ENCODE assay signal across 16 cellular contexts in genomic region chr5:127213231-127213630, GRCh38.
DNase-seq lines count a peak whose midpoint lies in the region; ATAC-seq and TF ChIP-seq lines count a peak whose summit lies in the region.
"Had no signal": no experiment of that assay in that cellular context is flagged by ENCODE, and none has a peak within 500 bp of the region (broad histone marks: within the 10 kb centered on the region; RNA-seq: fewer than 3 reads in every experiment).

No MANE protein-coding gene starts in this region.

- H3K9me2 ChIP-seq in SK-N-SH, result no peaks in the 10 kb centered on the region

- POLR2A ChIA-PET in SK-N-SH (lab: Yijun Ruan, JAX), result no interaction called here

- no peak overlapping the region for H2AFZ ChIP-seq in SK-N-SH (ENCODE audit: low read depth)

- H4K20me1 ChIP-seq in SK-N-SH (ENCODE audit: insufficient read depth), result no peaks in the 10 kb centered on the region
- H4K20me1 ChIP-seq: BLaER1 treated with 17β-estradiol and CSF1 and Interleukin-3, amounts not matched to agents 10 nM and 100 nM had no signal

- no peak for DNase-seq in SK-N-SH
- peak; percentile 9 for DNase-seq in fibroblast of gingiva (ENCODE audit: low read depth)
- DNase-seq in MV-4-11 (lab: John Stamatoyannopoulos, UW), result no peak
- DNase-seq: AML-193; Caco-2; Calu3; CD4-positive, alpha-beta T cell; CD8-positive, alpha-beta T cell; DMS79 treated with DMSO at 0.1 percent for 48 hours; GF-D8 had no signal

- no peak for TF ChIP-seq RAD21 in SK-N-SH (IDR thresholded peaks at IDR 0.05; ENCODE audit: low read length)

- no peaks in the 10 kb centered on the region for H3K27me3 ChIP-seq in SK-N-SH (ENCODE audit: insufficient read depth)
- H3K27me3 ChIP-seq: BLaER1 treated with 17β-estradiol and CSF1 and Interleukin-3, amounts not matched to agents 10 nM and 100 nM had no signal

- H3K27ac ChIP-seq in SK-N-SH (ENCODE audit: low read depth in 2 of 2, low read length in 1 of 2), result no peak overlapping the region
- H3K27ac ChIP-seq: 22Rv1; A549; BLaER1 treated with 17β-estradiol and CSF1 and Interleukin-3, amounts not matched to agents 10 nM and 100 nM; C4-2B had no signal

- CTCF ChIA-PET in SK-N-SH (lab: Yijun Ruan, JAX), result no interaction called here

- no peak overlapping the region for H3K4me2 ChIP-seq in SK-N-SH
- H3K4me2 ChIP-seq: A549; BLaER1 treated with 17β-estradiol and CSF1 and Interleukin-3, amounts not matched to agents 10 nM and 100 nM had no signal

- ATAC-seq in SK-N-SH treated with all-trans-retinoic acid at 6 μM for 48 hours (no peak), GM18861 (IDR thresholded peaks at IDR 0.05; ENCODE audit: unreplicated experiment) (no peak)
- ATAC-seq: A549; CD8-positive, alpha-beta T cell had no signal

- H3K4me1 ChIP-seq in SK-N-SH (ENCODE audit: control insufficient read depth in 1 of 2, insufficient read depth in 2 of 2, low read depth in 1 of 2, low read length in 1 of 2), result no peaks in the 10 kb centered on the region
- H3K4me1 ChIP-seq: A549; BLaER1 treated with 17β-estradiol and CSF1 and Interleukin-3, amounts not matched to agents 10 nM and 100 nM; Caco-2 had no signal

- H3K4me3 ChIP-seq in SK-N-SH (ENCODE audit: low read depth in 2 of 2, low read length in 1 of 2), result no peak overlapping the region
- H3K4me3 ChIP-seq: A549; BLaER1 treated with 17β-estradiol and CSF1 and Interleukin-3, amounts not matched to agents 10 nM and 100 nM had no signal

- TF ChIP-seq EP300 in SK-N-SH (IDR thresholded peaks at IDR 0.05; ENCODE audit: borderline replicate concordance in 1 of 2, low read depth in 1 of 2, low read length in 1 of 2), result no peak

- H3K9ac ChIP-seq in SK-N-SH, result no peak overlapping the region
- H3K9ac ChIP-seq: BLaER1 treated with 17β-estradiol and CSF1 and Interleukin-3, amounts not matched to agents 10 nM and 100 nM had no signal

- H3K36me3 ChIP-seq in SK-N-SH (replicated peaks in 1 of 2; ENCODE audit: control insufficient read depth in 1 of 2, insufficient read depth in 2 of 2, low read length in 1 of 2), result no peaks in the 10 kb centered on the region
- H3K36me3 ChIP-seq: BLaER1 treated with 17β-estradiol and CSF1 and Interleukin-3, amounts not matched to agents 10 nM and 100 nM had no signal

- H3F3A ChIP-seq in SK-N-SH (replicated peaks; ENCODE audit: insufficient read depth), result no peaks in the 10 kb centered on the region

- H3K9me3 ChIP-seq in SK-N-SH, result no peaks in the 10 kb centered on the region
- H3K9me3 ChIP-seq: A549, Caco-2 had no signal

- 29% methylated on average over 2 of the region's 2 CpGs for WGBS in SK-N-SH (ENCODE audit: low lambda C conversion rate)

- H3K79me2 ChIP-seq in SK-N-SH (ENCODE audit: insufficient read depth), result no peaks in the 10 kb centered on the region

- no peak for TF ChIP-seq CTCF in SK-N-SH (IDR thresholded peaks at IDR 0.05)

TF ChIP-seq in SK-N-SH treated with all-trans-retinoic acid at 6 μM for 48 hours, 23 proteins besides CTCF, POLR2A, EP300 and RAD21:
- TF ChIP-seq ISL1 (CRISPR knock-in tag; IDR thresholded peaks at IDR 0.05) (no peak), ZNF565 (CRISPR knock-in tag; conservative IDR thresholded peaks at IDR 0.05; ENCODE audit: low read depth) (no peak), TCF4 (CRISPR knock-in tag; IDR thresholded peaks at IDR 0.05; ENCODE audit: borderline replicate concordance) (no peak), ZNF8 (CRISPR knock-in tag; IDR thresholded peaks at IDR 0.05) (peak; percentile 51; the same call in 1 of the 2 replicates)

TF ChIP-seq in SK-N-SH, 30 proteins besides CTCF, POLR2A, EP300 and RAD21:
- TF ChIP-seq TAF1 (IDR thresholded peaks at IDR 0.05; ENCODE audit: borderline replicate concordance, low read depth, low read length) (no peak), ZBTB33 (IDR thresholded peaks at IDR 0.05; ENCODE audit: borderline replicate concordance, low read depth) (no peak), ELF1 (IDR thresholded peaks at IDR 0.05) (no peak), EZH2phosphoT487 (IDR thresholded peaks at IDR 0.05; ENCODE audit: borderline replicate concordance, low read depth) (no peak), RFX5 (IDR thresholded peaks at IDR 0.05; ENCODE audit: low read length) (no peak), USF1 (IDR thresholded peaks at IDR 0.05; ENCODE audit: borderline replicate concordance, low read depth) (no peak), SMC3 (IDR thresholded peaks at IDR 0.05; ENCODE audit: low read depth, low read length) (no peak), PBX3 (IDR thresholded peaks at IDR 0.05) (no peak), JUND (IDR thresholded peaks at IDR 0.05) (no peak), POLR2AphosphoS5 (IDR thresholded peaks at IDR 0.05; ENCODE audit: low read depth, low read length) (no peak), USF2 (IDR thresholded peaks at IDR 0.05; ENCODE audit: borderline replicate concordance, low read depth, low read length) (no peak), REST (IDR thresholded peaks at IDR 0.05; ENCODE audit: low read depth, low read length) (no peak), TEAD4 (IDR thresholded peaks at IDR 0.05; ENCODE audit: borderline replicate concordance, insufficient read depth) (no peak), RCOR1 (IDR thresholded peaks at IDR 0.05; ENCODE audit: low read length) (no peak), NRF1 (IDR thresholded peaks at IDR 0.05; ENCODE audit: low read depth, low read length) (no peak), MXI1 (IDR thresholded peaks at IDR 0.05; ENCODE audit: low read depth, low read length) (no peak), RXRA (IDR thresholded peaks at IDR 0.05; ENCODE audit: borderline replicate concordance, low read depth) (no peak), GATA2 (CRISPR knock-in tag; IDR thresholded peaks at IDR 0.05) (no peak), YY1 (IDR thresholded peaks at IDR 0.05; ENCODE audit: low read depth) (no peak), TCF12 (IDR thresholded peaks at IDR 0.05) (no peak)
